Comparison of ENCODE assay signal across 17 cellular contexts in genomic region chr10:43821103-43821502, GRCh38.
A peak's percentile ranks its signal among the peaks of the same experiment; 100 is the strongest.
DNase-seq lines count a peak whose midpoint lies in the region; ATAC-seq and TF ChIP-seq lines count a peak whose summit lies in the region.
"Had no signal": no experiment of that assay in that cellular context is flagged by ENCODE, and none has a peak within 500 bp of the region (broad histone marks: within the 10 kb centered on the region; RNA-seq: fewer than 3 reads in every experiment).

No MANE protein-coding gene starts in this region.

- H3K9me3 ChIP-seq in left ventricle myocardium inferior (replicated peaks) (no peaks in the 10 kb centered on the region), IMR-90 (ENCODE audit: control insufficient read depth, insufficient read depth, low read length) (no peaks in the 10 kb centered on the region)
- H3K9me3 ChIP-seq: SJCRH30 had no signal

- H3K4me2 ChIP-seq in IMR-90 (ENCODE audit: low read depth, low read length): no peak overlapping the region

- dilution Hi-C loops in IMR-90 (cut with HindIII; ENCODE audit: low sequenced_read_pairs, unreplicated experiment): no loop called here

- H2BK120ac ChIP-seq in IMR-90 (ENCODE audit: low read depth, low read length): peak overlapping the region; percentile 12; the same call in 1 of the 2 replicates

- peak overlapping the region; percentile 59 for H2AK5ac ChIP-seq in IMR-90 (ENCODE audit: low read depth, low read length)

- TF ChIP-seq POLR2A in IMR-90 (IDR thresholded peaks at IDR 0.05; ENCODE audit: low read depth, low read length): no peak

- peak overlapping the region; percentile 12 for H2AK9ac ChIP-seq in IMR-90 (replicated peaks; ENCODE audit: low read depth, low read length, poor library complexity)

- TF ChIP-seq RAD21 in IMR-90 (IDR thresholded peaks at IDR 0.05; ENCODE audit: low read length): no peak

- in situ Hi-C loops in IMR-90 (cut with MboI; ENCODE audit: low sequenced_read_pairs): no loop called here
- in situ Hi-C loops in KBM-7 (cut with MboI; ENCODE audit: low pct_unique_long_range_greater_than_20kb, low sequenced_read_pairs): no loop called here

- no peak for DNase-seq in left ventricle myocardium inferior
- DNase-seq in cardiac septum (ENCODE audit: low spot score): no peak
- no peak for DNase-seq in IMR-90
- peak; percentile 48 for DNase-seq in islet precursor cell
- no peak for DNase-seq in stimulated activated CD4-positive, alpha-beta T cell treated with anti-CD3 and anti-CD28 coated beads, Interleukin-2, amount 100 ng/mL, for 48 hours
- no peak for DNase-seq in superior temporal gyrus (ENCODE audit: extremely low spot score)
- no peak for DNase-seq in KBM-7
- DNase-seq: DND-41, H9, NCI-H1417, NCI-H187, NCI-H2107, NCI-H226, NCI-H524, SJCRH30 had no signal

- H2AFZ ChIP-seq in IMR-90 (replicated peaks; ENCODE audit: low read length, poor library complexity): peak overlapping the region; percentile 16

- no peak overlapping the region for H3K56ac ChIP-seq in IMR-90 (ENCODE audit: extremely low read depth, insufficient read depth, low read length)

- POLR2A ChIA-PET in IMR-90 (lab: Charles Lee; ENCODE audit: unreplicated experiment): no interaction called here

- BruUV-seq in IMR-90 (replicated peaks; lab: Mats Ljungman, UMichigan): no TSS peak

- H4K91ac ChIP-seq in IMR-90 (ENCODE audit: insufficient read depth, low read depth, low read length): no peak overlapping the region

- H3K27ac ChIP-seq in left ventricle myocardium inferior (replicated peaks): peak overlapping the region; percentile 91
- H3K27ac ChIP-seq in IMR-90 (ENCODE audit: insufficient read depth, low read length): no peak overlapping the region
- H3K27ac ChIP-seq: C4-2B, SJCRH30 had no signal

- TF ChIP-seq CTCF in left ventricle myocardium inferior (IDR thresholded peaks at IDR 0.05; ENCODE audit: borderline replicate concordance) (no peak), IMR-90 (conservative IDR thresholded peaks at IDR 0.05; ENCODE audit: low read depth, low read length) (no peak)

- 0 out of 4 replicates have a peak overlapping the region, but pooled peaks of 1 of the 2 experiments have one; percentile 24 for H4K8ac ChIP-seq in IMR-90 (ENCODE audit: low read depth in 2 of 2, low read length in 2 of 2)

- no peaks in the 10 kb centered on the region for H4K20me1 ChIP-seq in IMR-90 (ENCODE audit: insufficient read depth, low read length)

- H3K4me1 ChIP-seq in left ventricle myocardium inferior (peaks cover 69% of the 10 kb centered on the region), IMR-90 (ENCODE audit: control insufficient read depth, insufficient read depth, low read length) (peaks cover 8% of the 10 kb centered on the region)
- H3K4me1 ChIP-seq: SJCRH30 had no signal

- intact Hi-C loops in left ventricle myocardium inferior (cut with micrococcal nuclease) (no loop called here), cardiac septum (cut with DNase I) (loop anchor here (10.0 kb wide), 1 partner anchor 474 kb away; no protein-coding TSS in a partner anchor), IMR-90 (cut with micrococcal nuclease) (no loop called here)

- no peak overlapping the region for H2BK5ac ChIP-seq in IMR-90 (ENCODE audit: low read depth, low read length, poor library complexity, severe bottlenecking)

- H3K18ac ChIP-seq in IMR-90 (ENCODE audit: low read depth, low read length): no peak overlapping the region

- no peak for ATAC-seq in IMR-90 (ENCODE audit: low read depth)
- ATAC-seq: Panc1 had no signal

- H3K23ac ChIP-seq in IMR-90 (ENCODE audit: low read depth, low read length): no peak overlapping the region

- H4K5ac ChIP-seq in IMR-90 (ENCODE audit: low read depth, low read length): no peak overlapping the region

- H3K36me3 ChIP-seq in left ventricle myocardium inferior (no peaks in the 10 kb centered on the region), IMR-90 (ENCODE audit: control insufficient read depth, insufficient read depth, low read length) (no peaks in the 10 kb centered on the region)
- H3K36me3 ChIP-seq: SJCRH30 had no signal

- peak overlapping the region; percentile 53; the same call in 1 of the 2 replicates for H3K14ac ChIP-seq in IMR-90 (replicated peaks; ENCODE audit: low read depth, low read length)

- H3K79me1 ChIP-seq in IMR-90 (ENCODE audit: low read depth in 1 of 2, low read length in 2 of 2): no peaks in the 10 kb centered on the region

- WGBS in IMR-90 (ENCODE audit: extremely low coverage in 2 of 2, insufficient read length in 1 of 2), 2 experiments: no CpG with 5 or more reads among the region's 2 CpGs

- CTCF ChIA-PET in IMR-90 (lab: Yijun Ruan, JAX): interaction anchor here (0.7 kb wide), 1 partner anchor 13 kb away, joined by 3 read pairs; no protein-coding TSS in a partner anchor

- no peak overlapping the region for H2BK15ac ChIP-seq in IMR-90 (ENCODE audit: low read depth, low read length)

- H3K9ac ChIP-seq in IMR-90 (ENCODE audit: low read depth, low read length): no peak overlapping the region

- peak overlapping the region; percentile 14; the same call in 1 of the 2 replicates for H2BK20ac ChIP-seq in IMR-90 (ENCODE audit: low read depth, low read length)

- H3K9me1 ChIP-seq in IMR-90 (ENCODE audit: insufficient read depth, low read length): peaks cover 12% of the 10 kb centered on the region; the same call in 1 of the 2 replicates

- no peaks in the 10 kb centered on the region for H3K27me3 ChIP-seq in left ventricle myocardium inferior (ENCODE audit: low read depth)
- H3K27me3 ChIP-seq in IMR-90 (ENCODE audit: control insufficient read depth, insufficient read depth, low read length): no peaks in the 10 kb centered on the region
- H3K27me3 ChIP-seq: SJCRH30 had no signal

- H3K4ac ChIP-seq in IMR-90 (ENCODE audit: low read depth, low read length): no peak overlapping the region; the same call in 1 of the 2 replicates

- H3K4me3 ChIP-seq in left ventricle myocardium inferior: no peak overlapping the region
- no peak overlapping the region for H3K4me3 ChIP-seq in IMR-90 (ENCODE audit: insufficient read depth, low read depth, low read length)
- H3K4me3 ChIP-seq: SJCRH30 had no signal

TF ChIP-seq in IMR-90, 13 proteins besides CTCF, POLR2A, EP300 and RAD21:
- TF ChIP-seq RCOR1 (IDR thresholded peaks at IDR 0.05; ENCODE audit: insufficient replicate concordance, low read length): no peak
- no peak for TF ChIP-seq NFE2L2 (IDR thresholded peaks at IDR 0.05; ENCODE audit: low read depth, low read length)
- TF ChIP-seq RFX5 (IDR thresholded peaks at IDR 0.05; ENCODE audit: low read depth, low read length): no peak
- no peak for TF ChIP-seq USF2 (IDR thresholded peaks at IDR 0.05; ENCODE audit: low read depth, low read length)
- no peak for TF ChIP-seq MAFK (IDR thresholded peaks at IDR 0.05; ENCODE audit: low read depth, low read length)
- TF ChIP-seq CHD1 (IDR thresholded peaks at IDR 0.05; ENCODE audit: low read depth, low read length): no peak
- TF ChIP-seq CEBPB (IDR thresholded peaks at IDR 0.05; ENCODE audit: low read depth, low read length): no peak
- TF ChIP-seq SMC3 (IDR thresholded peaks at IDR 0.05; ENCODE audit: low read depth, low read length): no peak
- TF ChIP-seq MAZ (IDR thresholded peaks at IDR 0.05; ENCODE audit: borderline replicate concordance, low read depth, low read length): no peak
- no peak for TF ChIP-seq ELK1 (IDR thresholded peaks at IDR 0.05; ENCODE audit: borderline replicate concordance, low read depth, low read length)
- TF ChIP-seq FOS (IDR thresholded peaks at IDR 0.05; ENCODE audit: low read depth, low read length): no peak
- no peak for TF ChIP-seq BHLHE40 (IDR thresholded peaks at IDR 0.05; ENCODE audit: low read depth, low read length)
- no peak for TF ChIP-seq MXI1 (IDR thresholded peaks at IDR 0.05; ENCODE audit: borderline replicate concordance, low read depth, low read length)
